Comparison of ENCODE assay signal across 14 cellular contexts in the genomic region with DNA sequence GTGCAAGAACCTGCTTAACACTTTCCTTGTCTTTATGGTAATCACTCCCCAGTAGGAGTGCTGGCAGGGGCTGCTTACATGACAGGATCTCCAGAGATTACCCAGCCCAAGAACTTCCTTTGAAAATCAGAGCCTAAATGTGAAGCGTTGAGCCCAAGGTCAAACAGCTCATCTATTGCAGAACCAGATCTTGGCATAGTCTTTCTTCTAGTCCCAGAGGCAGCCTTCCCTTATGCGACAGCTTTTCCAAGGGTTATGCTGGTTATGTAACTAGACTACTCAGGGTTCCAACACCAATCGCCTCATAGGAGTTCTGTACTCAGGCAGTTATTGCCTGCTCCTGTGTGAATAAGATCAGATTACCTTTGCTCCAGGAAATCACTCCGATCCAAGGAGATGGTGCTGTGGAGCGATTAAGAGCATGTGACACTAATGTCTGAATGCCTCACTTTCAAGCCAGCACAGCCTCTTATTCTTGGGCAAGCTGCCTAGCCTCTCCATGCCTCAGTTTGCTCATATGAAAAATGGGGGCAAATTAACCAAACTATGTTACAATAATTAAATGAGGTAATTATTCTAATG. TPM values are rescaled to one million over a fixed set of nuclear protein-coding genes. Genes with fewer than 3 reads are reported as not detected.
DNase-seq lines count a peak whose midpoint lies in the region; TF ChIP-seq lines count a peak whose summit lies in the region.
"Had no signal": no experiment of that assay in that cellular context is flagged by ENCODE, and none has a peak within 500 bp of the region (broad histone marks: within the 10 kb centered on the region; RNA-seq: fewer than 3 reads in every experiment).

No MANE protein-coding gene starts in this region.

- H3K27ac Mint-ChIP-seq in neural progenitor cell = peak overlapping the region; percentile 97
- H3K27ac Mint-ChIP-seq in activated naive CD4-positive, alpha-beta T cell treated with anti-CD3 and anti-CD28 coated beads for 36 hours = no peak overlapping the region
- H3K27ac Mint-ChIP-seq: activated T-cell treated with anti-CD3 and anti-CD28 coated beads, Interleukin-2, amount 50 U/mL, for 72 hours; memory B cell had no signal

- TF ChIP-seq CTCF in HEK293 (tag by site-specific recombination; IDR thresholded peaks at IDR 0.05) (no peak), fibroblast of the aortic adventitia (IDR thresholded peaks at IDR 0.05; ENCODE audit: insufficient read depth, low read length) (no peak), neural progenitor cell (IDR thresholded peaks at IDR 0.05) (no peak)

- H3K4me3 ChIP-seq in HEK293 (ENCODE audit: low read depth, low read length) (no peak overlapping the region), fibroblast of the aortic adventitia (ENCODE audit: low read depth, low read length) (no peak overlapping the region), neural progenitor cell (no peak overlapping the region)
- H3K4me3 ChIP-seq: SK-N-MC had no signal

- peak overlapping the region; percentile 39 for H3K4me2 ChIP-seq in neural progenitor cell

- H3K9me3 ChIP-seq in HEK293 (ENCODE audit: control insufficient read depth, insufficient read depth, low read depth, low read length) = no peaks in the 10 kb centered on the region
- no peaks in the 10 kb centered on the region for H3K9me3 ChIP-seq in neural progenitor cell (ENCODE audit: low read depth)

- H2AFZ ChIP-seq in neural progenitor cell (replicated peaks) = no peak overlapping the region

- H3F3A ChIP-seq in neural progenitor cell (ENCODE audit: low read depth) = peaks cover 59% of the 10 kb centered on the region

- H3K36me3 ChIP-seq in HEK293 (ENCODE audit: control insufficient read depth in 2 of 2, insufficient read depth in 1 of 2, low read length in 2 of 2) = no peaks in the 10 kb centered on the region
- no peaks in the 10 kb centered on the region for H3K36me3 ChIP-seq in neural progenitor cell

- no peaks in the 10 kb centered on the region for H3K79me2 ChIP-seq in neural progenitor cell (ENCODE audit: low read depth)

- H4K20me1 ChIP-seq in neural progenitor cell (ENCODE audit: low read depth) = no peaks in the 10 kb centered on the region

- H3K27me3 ChIP-seq in neural progenitor cell = no peaks in the 10 kb centered on the region

- peak overlapping the region; percentile 42 for H3K4me3 Mint-ChIP-seq in neural progenitor cell
- no peak overlapping the region for H3K4me3 Mint-ChIP-seq in activated naive CD4-positive, alpha-beta T cell treated with anti-CD3 and anti-CD28 coated beads for 36 hours
- H3K4me3 Mint-ChIP-seq: activated T-cell treated with anti-CD3 and anti-CD28 coated beads, Interleukin-2, amount 50 U/mL, for 72 hours; memory B cell had no signal

- H3K9ac ChIP-seq in neural progenitor cell = no peak overlapping the region

- POLR2A ChIA-PET in HEK293 (lab: Yijun Ruan, JAX) = no interaction called here

- peaks cover 5% of the 10 kb centered on the region for H3K27me3 Mint-ChIP-seq in neural progenitor cell (ENCODE audit: insufficient read depth, low read depth)
- peaks cover 2% of the 10 kb centered on the region for H3K27me3 Mint-ChIP-seq in activated naive CD4-positive, alpha-beta T cell treated with anti-CD3 and anti-CD28 coated beads for 36 hours (ENCODE audit: low read depth)

- intact Hi-C loops in activated naive CD4-positive, alpha-beta T cell treated with anti-CD3 and anti-CD28 coated beads for 36 hours (cut with micrococcal nuclease) = no loop called here

- DNase-seq in NCI-H2171 treated with DMSO at 0.1 percent for 48 hours (lab: John Stamatoyannopoulos, UW) (peak; percentile 77), fibroblast of the aortic adventitia (ENCODE audit: low read depth) (peak; percentile 54), neural progenitor cell (ENCODE audit: low spot score) (peak; percentile 51), HuH-7 (ENCODE audit: low spot score) (no peak), HCEC 1CT (no peak), hippocampal formation (lab: John Stamatoyannopoulos, UW) (no peak)
- no peak for DNase-seq in activated naive CD4-positive, alpha-beta T cell treated with anti-CD3 and anti-CD28 coated beads for 36 hours
- DNase-seq: activated T-cell treated with anti-CD3 and anti-CD28 coated beads, Interleukin-2, amount 50 U/mL, for 72 hours; Kasumi-1; NCI-H82 had no signal

- H3K27ac ChIP-seq in HEK293 (ENCODE audit: extremely low read depth, low read depth, low read length) (no peak overlapping the region), neural progenitor cell (peak overlapping the region; percentile 77)
- H3K27ac ChIP-seq: SK-N-MC had no signal

- H3K36me3 Mint-ChIP-seq in neural progenitor cell = no peaks in the 10 kb centered on the region
- no peaks in the 10 kb centered on the region for H3K36me3 Mint-ChIP-seq in activated naive CD4-positive, alpha-beta T cell treated with anti-CD3 and anti-CD28 coated beads for 36 hours (ENCODE audit: low read depth)
- H3K36me3 Mint-ChIP-seq: memory B cell had no signal

- CTCF ChIA-PET in HEK293 (lab: Yijun Ruan, JAX) = interaction anchor here (0.7 to 7.5 kb wide), 3 partner anchors 12 to 110 kb away, joined by 4 to 179 read pairs (median 4); no protein-coding TSS in a partner anchor
- CTCF ChIA-PET in activated naive CD4-positive, alpha-beta T cell treated with anti-CD3 and anti-CD28 coated beads for 36 hours (lab: Charles Lee) = no interaction called here

- H3K4me1 ChIP-seq in HEK293 (ENCODE audit: control insufficient read depth, insufficient read depth, low read length) (peaks cover 3% of the 10 kb centered on the region; the same call in 1 of the 2 replicates), neural progenitor cell (peaks cover 46% of the 10 kb centered on the region)

- H3K4me1 Mint-ChIP-seq in neural progenitor cell = peaks cover 69% of the 10 kb centered on the region
- H3K4me1 Mint-ChIP-seq in activated naive CD4-positive, alpha-beta T cell treated with anti-CD3 and anti-CD28 coated beads for 36 hours (ENCODE audit: low read depth) = peaks cover 4% of the 10 kb centered on the region

- no peaks in the 10 kb centered on the region for H3K9me3 Mint-ChIP-seq in neural progenitor cell
- H3K9me3 Mint-ChIP-seq in activated naive CD4-positive, alpha-beta T cell treated with anti-CD3 and anti-CD28 coated beads for 36 hours = no peaks in the 10 kb centered on the region
- H3K9me3 Mint-ChIP-seq: activated T-cell treated with anti-CD3 and anti-CD28 coated beads, Interleukin-2, amount 50 U/mL, for 72 hours; memory B cell had no signal

TF ChIP-seq in HEK293, 187 proteins besides CTCF, POLR2A, EP300 and RAD21 (continues in another document):
- TF ChIP-seq ZNF350 (tag by site-specific recombination; IDR thresholded peaks at IDR 0.05) (no peak), ZNF366 (tag by site-specific recombination; conservative IDR thresholded peaks at IDR 0.05) (0 out of 2 replicates have a peak, but pooled peaks have one; percentile 36), MYNN (tag by site-specific recombination; IDR thresholded peaks at IDR 0.05; ENCODE audit: borderline replicate concordance) (0 out of 2 replicates have a peak, but pooled peaks have one; percentile 24), MZF1 (tag by site-specific recombination; IDR thresholded peaks at IDR 0.05; ENCODE audit: borderline replicate concordance) (peak; percentile 87; the same call in 1 of the 2 replicates), ZBTB17 (tag by site-specific recombination; IDR thresholded peaks at IDR 0.05) (peak; percentile 98), ZNF561 (tag by site-specific recombination; IDR thresholded peaks at IDR 0.05; ENCODE audit: borderline replicate concordance) (peak; percentile 44; the same call in 1 of the 2 replicates), ZNF629 (tag by site-specific recombination; IDR thresholded peaks at IDR 0.05) (peak; percentile 47), ZNF335 (tag by site-specific recombination; conservative IDR thresholded peaks at IDR 0.05) (peak; percentile 66; the same call in 1 of the 2 replicates), ZNF121 (tag by site-specific recombination; IDR thresholded peaks at IDR 0.05) (peak; percentile 45; the same call in 1 of the 2 replicates), ZNF48 (tag by site-specific recombination; IDR thresholded peaks at IDR 0.05) (no peak), ZNF510 (tag by site-specific recombination; IDR thresholded peaks at IDR 0.05; ENCODE audit: insufficient replicate concordance) (no peak), KLF8 (tag by site-specific recombination; IDR thresholded peaks at IDR 0.05) (0 out of 2 replicates have a peak, but pooled peaks have one; percentile 40)
- TF ChIP-seq, protein P1, sequence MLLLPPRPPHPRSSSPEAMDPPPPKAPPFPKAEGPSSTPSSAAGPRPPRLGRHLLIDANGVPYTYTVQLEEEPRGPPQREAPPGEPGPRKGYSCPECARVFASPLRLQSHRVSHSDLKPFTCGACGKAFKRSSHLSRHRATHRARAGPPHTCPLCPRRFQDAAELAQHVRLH (tag by site-specific recombination; IDR thresholded peaks at IDR 0.05) = peak; percentile 87; the same call in 1 of the 2 replicates
- TF ChIP-seq, protein P2, sequence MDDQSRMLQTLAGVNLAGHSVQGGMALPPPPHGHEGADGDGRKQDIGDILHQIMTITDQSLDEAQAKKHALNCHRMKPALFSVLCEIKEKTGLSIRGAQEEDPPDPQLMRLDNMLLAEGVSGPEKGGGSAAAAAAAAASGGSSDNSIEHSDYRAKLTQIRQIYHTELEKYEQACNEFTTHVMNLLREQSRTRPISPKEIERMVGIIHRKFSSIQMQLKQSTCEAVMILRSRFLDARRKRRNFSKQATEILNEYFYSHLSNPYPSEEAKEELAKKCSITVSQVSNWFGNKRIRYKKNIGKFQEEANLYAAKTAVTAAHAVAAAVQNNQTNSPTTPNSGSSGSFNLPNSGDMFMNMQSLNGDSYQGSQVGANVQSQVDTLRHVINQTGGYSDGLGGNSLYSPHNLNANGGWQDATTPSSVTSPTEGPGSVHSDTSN (CRISPR knock-in tag; IDR thresholded peaks at IDR 0.05) = no peak

RNA-seq across cellular contexts. Expression of gene LGI1, which starts 8.4 kb away (rescaled TPM):
- total RNA-seq in fibroblast of the aortic adventitia (ENCODE audit: low replicate concordance) (0.16 and 0.18 TPM in 2 replicates), neural progenitor cell (ENCODE audit: low replicate concordance) (9.2 and 20.2 TPM in 2 replicates)
- total RNA-seq in activated naive CD4-positive, alpha-beta T cell treated with anti-CD3 and anti-CD28 coated beads for 36 hours = not detected
- total RNA-seq: activated T-cell treated with anti-CD3 and anti-CD28 coated beads, Interleukin-2, amount 50 U/mL, for 72 hours; cardiac septum had no signal

RNA-seq across cellular contexts. Expression of gene FRA10AC1, which starts 46.9 kb away (rescaled TPM):
- total RNA-seq in fibroblast of the aortic adventitia (ENCODE audit: low replicate concordance) = 9.6 and 11.3 TPM in 2 replicates
- total RNA-seq in neural progenitor cell (ENCODE audit: low replicate concordance) = 15.8 and 31.4 TPM in 2 replicates
- total RNA-seq in activated naive CD4-positive, alpha-beta T cell treated with anti-CD3 and anti-CD28 coated beads for 36 hours = 10 to 100 TPM; 24.5 to 25.0 TPM

Comparison
In these comparisons a context has a peak if more than half of its experiments do, and no peak if none do; other contexts are left out.
1. DNase-seq: peak in NCI-H2171 treated with DMSO at 0.1 percent for 48 hours (single experiment), fibroblast of the aortic adventitia (single experiment) and neural progenitor cell (single experiment); none in HuH-7 (single experiment), HCEC 1CT (single experiment), hippocampal formation (0 of 2) and activated naive CD4-positive, alpha-beta T cell treated with anti-CD3 and anti-CD28 coated beads for 36 hours (single experiment).